1 cellular context compared by ENCODE assay signal in genomic region chr1:3896396-3897000, GRCh38.
TF ChIP-seq lines count a peak whose summit lies in the region.

No MANE protein-coding gene starts in this region.

TF ChIP-seq in IMR-90, 13 proteins besides CTCF, POLR2A, EP300 and RAD21:
- TF ChIP-seq RFX5 (IDR thresholded peaks at IDR 0.05; ENCODE audit: low read depth, low read length) = no peak
- no peak for TF ChIP-seq MAZ (IDR thresholded peaks at IDR 0.05; ENCODE audit: borderline replicate concordance, low read depth, low read length)
- no peak for TF ChIP-seq MAFK (IDR thresholded peaks at IDR 0.05; ENCODE audit: low read depth, low read length)
- no peak for TF ChIP-seq USF2 (IDR thresholded peaks at IDR 0.05; ENCODE audit: low read depth, low read length)
- no peak for TF ChIP-seq CEBPB (IDR thresholded peaks at IDR 0.05; ENCODE audit: low read depth, low read length)
- no peak for TF ChIP-seq CHD1 (IDR thresholded peaks at IDR 0.05; ENCODE audit: low read depth, low read length)
- TF ChIP-seq SMC3 (IDR thresholded peaks at IDR 0.05; ENCODE audit: low read depth, low read length) = no peak
- TF ChIP-seq FOS (IDR thresholded peaks at IDR 0.05; ENCODE audit: low read depth, low read length) = no peak
- no peak for TF ChIP-seq MXI1 (IDR thresholded peaks at IDR 0.05; ENCODE audit: borderline replicate concordance, low read depth, low read length)
- no peak for TF ChIP-seq NFE2L2 (IDR thresholded peaks at IDR 0.05; ENCODE audit: low read depth, low read length)
- no peak for TF ChIP-seq RCOR1 (IDR thresholded peaks at IDR 0.05; ENCODE audit: insufficient replicate concordance, low read length)
